In the genomic region with DNA sequence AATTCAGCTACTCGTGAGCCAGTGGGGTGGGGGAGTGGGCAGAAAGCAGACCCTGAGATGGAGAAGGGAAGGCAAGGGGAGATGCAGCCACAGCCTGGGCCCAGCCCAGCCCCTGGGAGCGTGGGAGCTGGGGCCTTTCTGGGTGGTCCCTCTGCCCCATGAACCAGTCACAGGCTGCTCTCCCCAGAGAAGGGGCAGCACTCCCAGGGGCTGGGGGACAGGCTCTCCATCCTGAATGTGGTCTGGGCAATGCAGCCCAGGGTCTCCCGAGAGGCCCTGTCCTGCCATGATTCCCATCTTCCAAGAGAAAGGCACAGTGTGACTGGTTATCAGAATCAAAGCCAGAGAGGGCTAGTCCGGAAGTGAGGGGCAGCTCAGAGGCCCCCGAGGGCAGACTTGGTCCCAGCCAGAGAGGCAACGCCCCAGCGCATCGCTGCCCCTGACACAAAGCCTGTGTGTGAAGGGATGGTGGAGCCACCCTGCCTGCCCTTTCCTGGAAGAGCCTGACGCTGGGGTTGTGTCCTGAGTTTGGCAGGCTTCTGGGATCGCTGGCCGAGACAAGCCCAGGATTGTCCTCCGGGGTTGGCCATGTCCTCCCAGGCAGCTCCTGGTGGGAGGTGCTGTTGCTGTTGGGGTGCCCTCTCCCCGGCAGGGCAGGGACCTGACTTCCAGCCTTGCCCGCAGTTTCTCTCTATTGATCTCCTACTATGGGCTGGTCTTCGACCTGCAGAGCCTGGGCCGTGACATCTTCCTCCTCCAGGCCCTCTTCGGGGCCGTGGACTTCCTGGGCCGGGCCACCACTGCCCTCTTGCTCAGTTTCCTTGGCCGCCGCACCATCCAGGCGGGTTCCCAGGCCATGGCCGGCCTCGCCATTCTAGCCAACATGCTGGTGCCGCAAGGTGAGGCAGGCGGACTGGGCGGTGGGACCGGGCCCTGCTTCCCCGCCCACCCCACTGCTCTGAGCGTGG, we compare ENCODE assay signal across 11 cellular contexts. TPM values are rescaled to one million over a fixed set of nuclear protein-coding genes. Genes with fewer than 3 reads are reported as not detected.
A peak's percentile ranks its signal among the peaks of the same experiment; 100 is the strongest.
DNase-seq lines count a peak whose midpoint lies in the region; TF ChIP-seq lines count a peak whose summit lies in the region.
"Had no signal": no experiment of that assay in that cellular context is flagged by ENCODE, and none has a peak within 500 bp of the region (broad histone marks: within the 10 kb centered on the region; RNA-seq: fewer than 3 reads in every experiment).

No MANE protein-coding gene starts in this region.

- H3K4me2 ChIP-seq in OCI-LY3 (ENCODE audit: low read length) (peak overlapping the region; percentile 41), neural progenitor cell (peak overlapping the region; percentile 76)

- H3K27me3 Mint-ChIP-seq in endothelial cell (ENCODE audit: unreplicated experiment) = peaks cover 3% of the 10 kb centered on the region
- peaks cover 9% of the 10 kb centered on the region for H3K27me3 Mint-ChIP-seq in neural progenitor cell (ENCODE audit: insufficient read depth, low read depth)

- H3K27ac Mint-ChIP-seq in endothelial cell (ENCODE audit: unreplicated experiment) (peak overlapping the region; percentile 39), neural progenitor cell (peak overlapping the region; percentile 90)
- H3K27ac Mint-ChIP-seq: stimulated activated effector memory CD8-positive, alpha-beta T cell treated with anti-CD3 and anti-CD28 coated beads, Interleukin-12 subunit alpha, Interleukin-12 subunit beta, amount 100 ng/mL, for 72 hours had no signal

- H3K36me3 Mint-ChIP-seq in endothelial cell (ENCODE audit: low read depth, unreplicated experiment) (no peaks in the 10 kb centered on the region), neural progenitor cell (no peaks in the 10 kb centered on the region)
- H3K36me3 Mint-ChIP-seq: stimulated activated effector memory CD8-positive, alpha-beta T cell treated with anti-CD3 and anti-CD28 coated beads, Interleukin-12 subunit alpha, Interleukin-12 subunit beta, amount 100 ng/mL, for 72 hours had no signal

- H3K9me3 Mint-ChIP-seq in endothelial cell (ENCODE audit: unreplicated experiment) (no peaks in the 10 kb centered on the region), neural progenitor cell (no peaks in the 10 kb centered on the region)
- H3K9me3 Mint-ChIP-seq: stimulated activated effector memory CD8-positive, alpha-beta T cell treated with anti-CD3 and anti-CD28 coated beads, Interleukin-12 subunit alpha, Interleukin-12 subunit beta, amount 100 ng/mL, for 72 hours had no signal

- H3K36me3 ChIP-seq in OCI-LY3 (replicated peaks; ENCODE audit: low read depth, low read length) (no peaks in the 10 kb centered on the region), neural progenitor cell (no peaks in the 10 kb centered on the region)

- peaks cover 14% of the 10 kb centered on the region for H3K4me1 Mint-ChIP-seq in endothelial cell (ENCODE audit: unreplicated experiment)
- H3K4me1 Mint-ChIP-seq in neural progenitor cell = peaks cover 48% of the 10 kb centered on the region
- H3K4me1 Mint-ChIP-seq: stimulated activated effector memory CD8-positive, alpha-beta T cell treated with anti-CD3 and anti-CD28 coated beads, Interleukin-12 subunit alpha, Interleukin-12 subunit beta, amount 100 ng/mL, for 72 hours had no signal

- no peaks in the 10 kb centered on the region for H3K79me2 ChIP-seq in OCI-LY3 (ENCODE audit: low read length)
- no peaks in the 10 kb centered on the region for H3K79me2 ChIP-seq in neural progenitor cell (ENCODE audit: low read depth)

- H3F3A ChIP-seq in neural progenitor cell (ENCODE audit: low read depth) = peaks cover 15% of the 10 kb centered on the region

- CTCF ChIA-PET in GM10248 (lab: Yijun Ruan, JAX) = interaction anchor here (1.9 kb wide), 1 partner anchor 85 kb away, joined by 6 read pairs; no protein-coding TSS in a partner anchor

- H3K27ac ChIP-seq in OCI-LY3 (ENCODE audit: low read length) (no peak overlapping the region), neural progenitor cell (peak overlapping the region; percentile 71)

- DNase-seq in ELF-1 (ENCODE audit: low read depth, low spot score) (peak; percentile 71), endothelial cell (ENCODE audit: low spot score) (no peak), neural progenitor cell (ENCODE audit: low spot score) (peak; percentile 67), NCI-H446 (lab: John Stamatoyannopoulos, UW) (no peak), NCI-H510A (lab: John Stamatoyannopoulos, UW) (no peak), GM10248 (ENCODE audit: extremely low spot score) (no peak)
- no peak for DNase-seq in effector CD4-positive, alpha-beta T cell
- DNase-seq: NCI-H1417 treated with DMSO at 0.1 percent for 48 hours had no signal

- H3K27me3 ChIP-seq in OCI-LY3 (ENCODE audit: low read depth, low read length) = 0 out of 2 replicates have a peak, but pooled peaks cover 1% of the 10 kb centered on the region
- no peaks in the 10 kb centered on the region for H3K27me3 ChIP-seq in neural progenitor cell

- peak overlapping the region; percentile 95 for H2AFZ ChIP-seq in OCI-LY3 (ENCODE audit: low read depth, low read length)
- H2AFZ ChIP-seq in neural progenitor cell (replicated peaks) = peak overlapping the region; percentile 95

- 0 out of 2 replicates have a peak, but pooled peaks cover 5% of the 10 kb centered on the region for H3K4me1 ChIP-seq in OCI-LY3 (ENCODE audit: low read length)
- peaks cover 27% of the 10 kb centered on the region for H3K4me1 ChIP-seq in neural progenitor cell

- no peak overlapping the region for H3K4me3 Mint-ChIP-seq in endothelial cell (ENCODE audit: unreplicated experiment)
- H3K4me3 Mint-ChIP-seq in neural progenitor cell = peak overlapping the region; percentile 69
- H3K4me3 Mint-ChIP-seq: stimulated activated effector memory CD8-positive, alpha-beta T cell treated with anti-CD3 and anti-CD28 coated beads, Interleukin-12 subunit alpha, Interleukin-12 subunit beta, amount 100 ng/mL, for 72 hours had no signal

- peak overlapping the region; percentile 51 for H3K4me3 ChIP-seq in OCI-LY3 (ENCODE audit: low read length)
- H3K4me3 ChIP-seq in neural progenitor cell = peak overlapping the region; percentile 42
- H3K4me3 ChIP-seq: lung had no signal

- H4K20me1 ChIP-seq in OCI-LY3 (ENCODE audit: insufficient read depth, low read length) (no peaks in the 10 kb centered on the region), neural progenitor cell (ENCODE audit: low read depth) (no peaks in the 10 kb centered on the region)

- H3K9ac ChIP-seq in OCI-LY3 (ENCODE audit: low read length) (peak overlapping the region; percentile 35; the same call in 1 of the 2 replicates), neural progenitor cell (no peak overlapping the region)

- no peak for TF ChIP-seq CTCF in OCI-LY3 (IDR thresholded peaks at IDR 0.05; ENCODE audit: low read depth, low read length)
- TF ChIP-seq CTCF in endothelial cell (IDR thresholded peaks at IDR 0.05; ENCODE audit: unreplicated experiment) = no peak
- TF ChIP-seq CTCF in neural progenitor cell (IDR thresholded peaks at IDR 0.05) = no peak
- TF ChIP-seq CTCF in GM10248 (IDR thresholded peaks at IDR 0.05; ENCODE audit: control extremely low read depth, extremely low read depth, low read depth, missing control alignments) = no peak

- POLR2A ChIA-PET in GM10248 (lab: Yijun Ruan, JAX) = no interaction called here

- H3K9me3 ChIP-seq in OCI-LY3 (ENCODE audit: insufficient read depth, low read length) (no peaks in the 10 kb centered on the region), neural progenitor cell (ENCODE audit: low read depth) (no peaks in the 10 kb centered on the region)

RNA-seq across cellular contexts. Expression of a gene that starts 11.5 kb away (rescaled TPM):
- total RNA-seq in endothelial cell (ENCODE audit: unreplicated experiment) (not detected), neural progenitor cell (ENCODE audit: low replicate concordance) (not detected in 2 replicates)
- total RNA-seq: lung had no signal

RNA-seq across cellular contexts. Expression of a gene that starts 23.8 kb away (rescaled TPM):
- not detected for total RNA-seq in endothelial cell (ENCODE audit: unreplicated experiment)
- total RNA-seq in neural progenitor cell (ENCODE audit: low replicate concordance) = not detected in 2 replicates
- total RNA-seq: lung had no signal

Comparison
In these comparisons a context has a peak if more than half of its experiments do, and no peak if none do; other contexts are left out.
1. DNase-seq: peak in ELF-1 (single experiment) and neural progenitor cell (single experiment); none in endothelial cell (single experiment), NCI-H446 (0 of 2), effector CD4-positive, alpha-beta T cell (single experiment), NCI-H510A (single experiment) and GM10248 (single experiment).